In genomic region chr18:8689431-8689830, GRCh38 we compare ENCODE assay signal across 1 cellular context.
TF ChIP-seq lines count a peak whose summit lies in the region.

No MANE protein-coding gene starts in this region.

TF ChIP-seq in HepG2, 621 proteins besides CTCF, POLR2A, EP300 and RAD21:
- TF ChIP-seq GABPB1 (CRISPR knock-in tag; IDR thresholded peaks at IDR 0.05), result no peak
- no peak for TF ChIP-seq BATF2 (CRISPR knock-in tag; IDR thresholded peaks at IDR 0.05)
- TF ChIP-seq EED (CRISPR knock-in tag; IDR thresholded peaks at IDR 0.05), result no peak
- TF ChIP-seq ZNF33A (CRISPR knock-in tag; IDR thresholded peaks at IDR 0.05; ENCODE audit: borderline replicate concordance), result no peak
- TF ChIP-seq ZNF326 (CRISPR knock-in tag; IDR thresholded peaks at IDR 0.05; ENCODE audit: borderline replicate concordance), result no peak
- peak; percentile 44; the same call in 1 of the 2 replicates for TF ChIP-seq CREB1 (IDR thresholded peaks at IDR 0.05)
- no peak for TF ChIP-seq CREB1 (CRISPR knock-in tag; IDR thresholded peaks at IDR 0.05)
- TF ChIP-seq ATF7 (IDR thresholded peaks at IDR 0.05), result peak; percentile 87
- no peak for TF ChIP-seq ATF7 (CRISPR knock-in tag; IDR thresholded peaks at IDR 0.05)
